1 cellular context compared by ENCODE assay signal in the genomic region with DNA sequence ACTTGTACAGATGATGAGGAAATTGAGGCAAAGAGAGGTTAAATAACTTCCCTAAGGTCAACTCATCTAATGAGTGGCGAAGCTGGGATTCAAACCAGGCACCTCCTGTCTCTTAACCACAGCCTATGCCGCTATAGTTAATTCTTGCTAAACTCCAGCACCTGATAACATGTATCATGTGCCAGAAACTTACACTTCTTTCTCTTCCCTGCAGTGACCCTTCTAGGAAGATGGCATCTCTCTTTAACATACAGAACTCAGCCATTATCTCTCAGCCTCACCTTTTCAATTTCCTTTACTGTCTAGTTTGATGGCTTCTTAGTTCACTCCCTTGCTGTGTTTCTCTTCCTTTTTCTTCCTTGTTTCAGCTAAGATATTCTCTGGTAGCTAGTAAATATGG.
TF ChIP-seq lines count a peak whose summit lies in the region.

No MANE protein-coding gene starts in this region.

TF ChIP-seq in A549, 52 proteins besides CTCF, POLR2A, EP300 and RAD21 (continued from another document):
- no peak for TF ChIP-seq MAFK (IDR thresholded peaks at IDR 0.05; ENCODE audit: partially characterized antibody)
- no peak for TF ChIP-seq BHLHE40 (IDR thresholded peaks at IDR 0.05; ENCODE audit: low read depth, low read length)
- TF ChIP-seq RFX5 (IDR thresholded peaks at IDR 0.05): no peak
- TF ChIP-seq, protein P1, sequence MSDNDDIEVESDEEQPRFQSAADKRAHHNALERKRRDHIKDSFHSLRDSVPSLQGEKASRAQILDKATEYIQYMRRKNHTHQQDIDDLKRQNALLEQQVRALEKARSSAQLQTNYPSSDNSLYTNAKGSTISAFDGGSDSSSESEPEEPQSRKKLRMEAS (IDR thresholded peaks at IDR 0.05): no peak
- TF ChIP-seq TP53 (CRISPR knock-in tag; IDR thresholded peaks at IDR 0.05): no peak
- TF ChIP-seq HOXB13 (CRISPR knock-in tag; IDR thresholded peaks at IDR 0.05; ENCODE audit: low read depth): no peak
- TF ChIP-seq, protein P2, sequence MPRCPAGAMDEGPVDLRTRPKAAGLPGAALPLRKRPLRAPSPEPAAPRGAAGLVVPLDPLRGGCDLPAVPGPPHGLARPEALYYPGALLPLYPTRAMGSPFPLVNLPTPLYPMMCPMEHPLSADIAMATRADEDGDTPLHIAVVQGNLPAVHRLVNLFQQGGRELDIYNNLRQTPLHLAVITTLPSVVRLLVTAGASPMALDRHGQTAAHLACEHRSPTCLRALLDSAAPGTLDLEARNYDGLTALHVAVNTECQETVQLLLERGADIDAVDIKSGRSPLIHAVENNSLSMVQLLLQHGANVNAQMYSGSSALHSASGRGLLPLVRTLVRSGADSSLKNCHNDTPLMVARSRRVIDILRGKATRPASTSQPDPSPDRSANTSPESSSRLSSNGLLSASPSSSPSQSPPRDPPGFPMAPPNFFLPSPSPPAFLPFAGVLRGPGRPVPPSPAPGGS (IDR thresholded peaks at IDR 0.05): no peak
- no peak for TF ChIP-seq JUN (IDR thresholded peaks at IDR 0.05)
